Comparison of ENCODE assay signal across 8 cellular contexts in genomic region chr6:71510057-71510713, GRCh38.
DNase-seq lines count a peak whose midpoint lies in the region; ATAC-seq, FAIRE-seq and TF ChIP-seq lines count a peak whose summit lies in the region.

No MANE protein-coding gene starts in this region.

- H3K4me1 Mint-ChIP-seq in nephron, result peaks cover 42% of the 10 kb centered on the region
- no peaks in the 10 kb centered on the region for H3K4me1 Mint-ChIP-seq in activated naive CD8-positive, alpha-beta T cell treated with anti-CD3 and anti-CD28 coated beads for 36 hours

- TF ChIP-seq RAD21 in A549 (conservative IDR thresholded peaks at IDR 0.05 in 1 of 2, IDR thresholded peaks at IDR 0.05 in 1 of 2), result peak; percentile 85 to 86

- TF ChIP-seq CTCF in A549 (IDR thresholded peaks at IDR 0.05) (peak; percentile 58), Panc1 (IDR thresholded peaks at IDR 0.05) (peak; percentile 81), esophagus muscularis mucosa (IDR thresholded peaks at IDR 0.05) (peak; percentile 70 to 85 (median 78)), nephron (IDR thresholded peaks at IDR 0.05; ENCODE audit: unreplicated experiment in 3 of 3) (peak; percentile 54 to 62 (median 60))

- TF ChIP-seq POLR2A in A549 (IDR thresholded peaks at IDR 0.05; ENCODE audit: low read length), result no peak
- TF ChIP-seq POLR2A in esophagus muscularis mucosa (IDR thresholded peaks at IDR 0.05; ENCODE audit: low read depth), result no peak

- H3K4me1 ChIP-seq in A549, result 0 out of 3 replicates have a peak, but pooled peaks cover 8% of the 10 kb centered on the region
- H3K4me1 ChIP-seq in Panc1 (ENCODE audit: control insufficient read depth, insufficient read depth, low read length), result no peaks in the 10 kb centered on the region
- peaks cover 4 to 22% (median 19%) of the 10 kb centered on the region in 4 donors for H3K4me1 ChIP-seq in esophagus muscularis mucosa

- H3K27me3 Mint-ChIP-seq in nephron (ENCODE audit: low read depth), result no peaks in the 10 kb centered on the region
- peaks cover 5% of the 10 kb centered on the region for H3K27me3 Mint-ChIP-seq in activated naive CD8-positive, alpha-beta T cell treated with anti-CD3 and anti-CD28 coated beads for 36 hours

- BruUV-seq in Panc1 (replicated peaks; lab: Mats Ljungman, UMichigan), result no TSS peak

- H3K27ac ChIP-seq in A549 (no peak overlapping the region), Panc1 (ENCODE audit: low read length) (no peak overlapping the region; the same call in 1 of the 2 replicates), esophagus muscularis mucosa (replicated peaks in 1 of 4) (peak overlapping the region; percentile 25 to 63 (median 48))

- no peak for TF ChIP-seq EP300 in A549 (IDR thresholded peaks at IDR 0.05)
- no peak for TF ChIP-seq EP300 in esophagus muscularis mucosa (IDR thresholded peaks at IDR 0.05)

- no peak overlapping the region for H3K4me3 Mint-ChIP-seq in nephron
- H3K4me3 Mint-ChIP-seq in activated naive CD8-positive, alpha-beta T cell treated with anti-CD3 and anti-CD28 coated beads for 36 hours, result no peak overlapping the region

- in situ Hi-C loops in Panc1 (cut with HindIII; ENCODE audit: low pct_unique_long_range_greater_than_20kb, low sequenced_read_pairs), result no loop called here

- CTCF ChIA-PET in A549 (lab: Yijun Ruan, JAX), result interaction anchor here (0.9 to 3.2 kb wide), 15 partner anchors 8 to 159 kb away, joined by 3 to 13 read pairs (median 5); no protein-coding TSS in a partner anchor
- CTCF ChIA-PET in Panc1 (lab: Charles Lee), result interaction anchor here (0.6 to 1.2 kb wide), 4 partner anchors 119 to 143 kb away, joined by 3 to 9 read pairs (median 4); no protein-coding TSS in a partner anchor

- H3K27me3 ChIP-seq in Panc1 (ENCODE audit: control insufficient read depth, insufficient read depth, low read length) (no peaks in the 10 kb centered on the region; the same call in 1 of the 2 replicates), esophagus muscularis mucosa (no peaks in the 10 kb centered on the region)

- H3K36me3 ChIP-seq in Panc1 (ENCODE audit: control insufficient read depth, insufficient read depth, low read length) (no peaks in the 10 kb centered on the region), esophagus muscularis mucosa (no peaks in the 10 kb centered on the region)

- ATAC-seq in A549 (peak; percentile 62 to 83; a peak in 5 of 6 replicates), GM18502 (IDR thresholded peaks at IDR 0.05; ENCODE audit: poor library complexity, unreplicated experiment) (peak; percentile 90), HG02884 (IDR thresholded peaks at IDR 0.05; ENCODE audit: unreplicated experiment) (peak; percentile 96), Panc1 (peak; percentile 93)

- DNase-seq in A549 (ENCODE audit: low read depth in 1 of 2, low spot score in 1 of 2) (peak; percentile 25 to 57), Panc1 (ENCODE audit: low read depth, low spot score) (no peak), esophagus muscularis mucosa (ENCODE audit: extremely low spot score) (no peak)
- DNase-seq in activated naive CD8-positive, alpha-beta T cell treated with anti-CD3 and anti-CD28 coated beads for 36 hours, result no peak
- no peak for DNase-seq in stimulated activated CD4-positive, alpha-beta T cell treated with anti-CD3 and anti-CD28 coated beads, Interleukin-4, amount 100 ng/mL, for 1 hour

- no peaks in the 10 kb centered on the region for H3K36me3 Mint-ChIP-seq in nephron (ENCODE audit: low read depth)
- H3K36me3 Mint-ChIP-seq in activated naive CD8-positive, alpha-beta T cell treated with anti-CD3 and anti-CD28 coated beads for 36 hours, result no peaks in the 10 kb centered on the region

- FAIRE-seq in A549 (lab: Jason Lieb, UNC), result no peak

- H3K9me3 Mint-ChIP-seq in nephron, result no peaks in the 10 kb centered on the region
- no peaks in the 10 kb centered on the region for H3K9me3 Mint-ChIP-seq in activated naive CD8-positive, alpha-beta T cell treated with anti-CD3 and anti-CD28 coated beads for 36 hours

- H3K9me3 ChIP-seq in A549 (no peaks in the 10 kb centered on the region), Panc1 (ENCODE audit: control insufficient read depth, insufficient read depth, low read depth, low read length) (no peaks in the 10 kb centered on the region), esophagus muscularis mucosa (no peaks in the 10 kb centered on the region)

- H3K4me2 ChIP-seq in A549, result no peak overlapping the region

- POLR2A ChIA-PET in A549 (lab: Yijun Ruan, JAX) (no interaction called here), Panc1 (lab: Charles Lee) (no interaction called here)

- H3K27ac Mint-ChIP-seq in nephron, result peak overlapping the region; percentile 35 to 86 (median 62)
- H3K27ac Mint-ChIP-seq in activated naive CD8-positive, alpha-beta T cell treated with anti-CD3 and anti-CD28 coated beads for 36 hours, result no peak overlapping the region

- intact Hi-C loops in Panc1 (cut with micrococcal nuclease; ENCODE audit: unreplicated experiment) (loop anchor here (1.0 to 10.0 kb wide), 2 partner anchors 126 to 325 kb away; no protein-coding TSS in a partner anchor), esophagus muscularis mucosa (cut with DNase I) (loop anchor here (2.0 to 10.0 kb wide), 2 partner anchors 125 to 325 kb away; no protein-coding TSS in a partner anchor)

- no peak overlapping the region for H3K4me3 ChIP-seq in A549
- no peak overlapping the region for H3K4me3 ChIP-seq in Panc1 (ENCODE audit: low read depth in 2 of 2, low read length in 2 of 2)
- H3K4me3 ChIP-seq in esophagus muscularis mucosa, result no peak overlapping the region

- WGBS in A549 (ENCODE audit: missing lambda C conversion rate), result 29% methylated on average over 4 of the region's 5 CpGs
- 57% methylated on average over 5 of the region's 5 CpGs for WGBS in esophagus muscularis mucosa

TF ChIP-seq in A549, 52 proteins besides CTCF, POLR2A, EP300 and RAD21:
- TF ChIP-seq HDAC2 (IDR thresholded peaks at IDR 0.05), result no peak
- peak; percentile 84 for TF ChIP-seq SMC3 (IDR thresholded peaks at IDR 0.05)

Comparison
In these comparisons a context has a peak if more than half of its experiments do, and no peak if none do; other contexts are left out.
1. DNase-seq: peak in A549 (2 of 2); none in Panc1 (single experiment), esophagus muscularis mucosa (single experiment), activated naive CD8-positive, alpha-beta T cell treated with anti-CD3 and anti-CD28 coated beads for 36 hours (single experiment) and stimulated activated CD4-positive, alpha-beta T cell treated with anti-CD3 and anti-CD28 coated beads, Interleukin-4, amount 100 ng/mL, for 1 hour (single experiment).
2. H3K27ac ChIP-seq: peak in esophagus muscularis mucosa (4 of 4); none in A549 (0 of 2) and Panc1 (single experiment).
3. Peak in every context shown above with its lines, with median percentiles within 50 percentile points of each other: ATAC-seq and CTCF ChIP-seq.